11 cellular contexts compared by ENCODE assay signal in genomic region chr18:35117951-35118411, GRCh38.
A peak's percentile ranks its signal among the peaks of the same experiment; 100 is the strongest.
DNase-seq lines count a peak whose midpoint lies in the region; ATAC-seq, FAIRE-seq and TF ChIP-seq lines count a peak whose summit lies in the region.
"Had no signal": no experiment of that assay in that cellular context is flagged by ENCODE, and none has a peak within 500 bp of the region (broad histone marks: within the 10 kb centered on the region; RNA-seq: fewer than 3 reads in every experiment).

No MANE protein-coding gene starts in this region.

- peak overlapping the region; percentile 66 for H3K27ac Mint-ChIP-seq in astrocyte (ENCODE audit: unreplicated experiment)

- H2AFZ ChIP-seq in astrocyte (ENCODE audit: low read depth, low read length): peak overlapping the region; percentile 54

- H3K4me3 ChIP-seq in astrocyte (ENCODE audit: insufficient read depth, low read depth, low read length): no peak overlapping the region
- peak overlapping the region; percentile 24 for H3K4me3 ChIP-seq in left ventricle myocardium inferior
- no peak overlapping the region for H3K4me3 ChIP-seq in pancreas
- H3K4me3 ChIP-seq: Peyer's patch had no signal

- DNase-seq in A172 (ENCODE audit: low spot score) (peak; percentile 46), astrocyte (ENCODE audit: low read depth) (peak; percentile 79), left ventricle myocardium inferior (no peak), pancreas (peak in 1 of 6 donors; percentile 17), T1000 (lab: John Stamatoyannopoulos, UW) (no peak), NCI-H748 treated with DMSO at 0.1 percent for 48 hours (lab: John Stamatoyannopoulos, UW) (no peak)
- DNase-seq: ACHN, Peyer's patch had no signal

- H4K20me1 ChIP-seq in astrocyte (ENCODE audit: insufficient read depth, low read length): peaks cover 5% of the 10 kb centered on the region

- intact Hi-C loops in left ventricle myocardium inferior (cut with micrococcal nuclease) (no loop called here), pancreas (cut with DNase I) (no loop called here)

- peaks cover 18% of the 10 kb centered on the region for H3K4me1 Mint-ChIP-seq in astrocyte (ENCODE audit: low read depth, unreplicated experiment)

- WGBS in pancreas, 2 donors: 72 to 80% methylated on average over 7 of the region's 7 CpGs

- no peak for TF ChIP-seq POLR2A in GM18505 (IDR thresholded peaks at IDR 0.05; ENCODE audit: borderline replicate concordance, extremely low read depth, insufficient read depth, insufficient read length)

- no peak overlapping the region for H3K4me3 Mint-ChIP-seq in astrocyte (ENCODE audit: unreplicated experiment)

- H3K9me3 ChIP-seq in astrocyte (ENCODE audit: insufficient read depth, low read depth, low read length) (no peaks in the 10 kb centered on the region), left ventricle myocardium inferior (replicated peaks) (no peaks in the 10 kb centered on the region), pancreas (no peaks in the 10 kb centered on the region)
- H3K9me3 ChIP-seq: Peyer's patch had no signal

- no peaks in the 10 kb centered on the region for H3K9me3 Mint-ChIP-seq in astrocyte (ENCODE audit: unreplicated experiment)

- TF ChIP-seq CTCF in astrocyte (IDR thresholded peaks at IDR 0.05; ENCODE audit: insufficient read depth, low read depth, low read length) (no peak), left ventricle myocardium inferior (IDR thresholded peaks at IDR 0.05; ENCODE audit: borderline replicate concordance) (no peak), pancreas (IDR thresholded peaks at IDR 0.05) (no peak)

- FAIRE-seq in astrocyte (lab: Jason Lieb, UNC) (no peak), pancreas (lab: Jason Lieb, UNC) (no peak)
- FAIRE-seq: GM12892 had no signal

- H3K27ac ChIP-seq in astrocyte (ENCODE audit: low read depth, low read length): peak overlapping the region; percentile 67
- peak overlapping the region; percentile 93 for H3K27ac ChIP-seq in left ventricle myocardium inferior (replicated peaks)
- peak overlapping the region in 1 of 4 donors; percentile 44 for H3K27ac ChIP-seq in pancreas

- H3K27me3 ChIP-seq in astrocyte (ENCODE audit: insufficient read depth, low read length) (no peaks in the 10 kb centered on the region), left ventricle myocardium inferior (ENCODE audit: low read depth) (no peaks in the 10 kb centered on the region), pancreas (no peaks in the 10 kb centered on the region)
- H3K27me3 ChIP-seq: Peyer's patch had no signal

- peaks cover 5% of the 10 kb centered on the region for H3K36me3 Mint-ChIP-seq in astrocyte (ENCODE audit: low read depth, unreplicated experiment)

- H3K4me1 ChIP-seq in astrocyte (ENCODE audit: insufficient read depth, low read length) (peaks cover 7% of the 10 kb centered on the region), left ventricle myocardium inferior (peaks cover 76% of the 10 kb centered on the region), pancreas (peaks cover 0 to 6% (median 0%) of the 10 kb centered on the region in 3 donors)

- peak overlapping the region; percentile 46 for H3K9ac ChIP-seq in astrocyte (ENCODE audit: low read length)

- no peaks in the 10 kb centered on the region for H3K79me2 ChIP-seq in astrocyte (ENCODE audit: insufficient read depth, low read length)

- peak overlapping the region; percentile 61 for H3K4me2 ChIP-seq in astrocyte (ENCODE audit: low read length)

- ATAC-seq in pancreas (peak in 3 of 4 donors; percentile 83 to 90 (median 84)), GM21360 (IDR thresholded peaks at IDR 0.05; ENCODE audit: unreplicated experiment) (no peak), GM18505 (IDR thresholded peaks at IDR 0.05; ENCODE audit: unreplicated experiment) (no peak)

- H3K36me3 ChIP-seq in astrocyte (ENCODE audit: insufficient read depth, low read length) (no peaks in the 10 kb centered on the region), left ventricle myocardium inferior (no peaks in the 10 kb centered on the region), pancreas (no peaks in the 10 kb centered on the region)
- H3K36me3 ChIP-seq: Peyer's patch had no signal

- no peaks in the 10 kb centered on the region for H3K27me3 Mint-ChIP-seq in astrocyte (ENCODE audit: low read depth, unreplicated experiment)

Comparison
In these comparisons a context has a peak if more than half of its experiments do, and no peak if none do; other contexts are left out.
1. DNase-seq: peak in A172 (single experiment) and astrocyte (single experiment); none in left ventricle myocardium inferior (single experiment), T1000 (single experiment) and NCI-H748 treated with DMSO at 0.1 percent for 48 hours (single experiment).
2. ATAC-seq: peak in pancreas (3 of 4); none in GM21360 (single experiment) and GM18505 (single experiment).